Comparison of ENCODE assay signal across 21 cellular contexts in genomic region chr10:29081971-29082699, GRCh38.
DNase-seq lines count a peak whose midpoint lies in the region; FAIRE-seq and TF ChIP-seq lines count a peak whose summit lies in the region.
"Had no signal": no experiment of that assay in that cellular context is flagged by ENCODE, and none has a peak within 500 bp of the region (broad histone marks: within the 10 kb centered on the region; RNA-seq: fewer than 3 reads in every experiment).

No MANE protein-coding gene starts in this region.

- FAIRE-seq in GM12892 (lab: Jason Lieb, UNC): no peak
- FAIRE-seq: GM12891 had no signal

- in situ Hi-C loops in KBM-7 (cut with MboI; ENCODE audit: low pct_unique_long_range_greater_than_20kb, low sequenced_read_pairs): no loop called here

- TF ChIP-seq POLR2A in GM12892 (IDR thresholded peaks at IDR 0.05; ENCODE audit: low read depth, low read length): no peak

- peak; percentile 15 for DNase-seq in DMS79 treated with DMSO at 0.1 percent for 48 hours (lab: John Stamatoyannopoulos, UW)
- peak; percentile 27 for DNase-seq in SW480 (ENCODE audit: low spot score)
- DNase-seq in hypothalamus (lab: John Stamatoyannopoulos, UW): peak in 44 of 51 donors; percentile 1 to 88 (median 50)
- peak; percentile 45 for DNase-seq in pons (ENCODE audit: low spot score)
- no peak for DNase-seq in NK-92 treated with Interleukin-12 subunit alpha and Interleukin-12 subunit beta, amount 100 ng/mL, for 24 hours (lab: John Stamatoyannopoulos, UW)
- no peak for DNase-seq in KBM-7
- DNase-seq in GM12892 (ENCODE audit: insufficient read length): no peak
- DNase-seq in NCI-H2171 (lab: John Stamatoyannopoulos, UW): no peak
- DNase-seq: activated CD4-positive, alpha-beta T cell treated with anti-CD3 and anti-CD28 coated beads for 48 hours; activated effector memory CD4-positive, alpha-beta T cell treated with Interleukin-2 at 50 U/mL for 16 hours; CD4-positive, alpha-beta T cell; DMS153; effector CD8-positive, alpha-beta T cell; lower lobe of right lung; naive thymus-derived CD4-positive, alpha-beta T cell; NCI-H187 treated with DMSO at 0.1 percent for 48 hours; NCI-H510A treated with DMSO at 0.1 percent for 48 hours; psoas muscle; spleen; SW 1271 had no signal

Comparison
In these comparisons a context has a peak if more than half of its experiments do, and no peak if none do; other contexts are left out.
1. DNase-seq: peak in DMS79 treated with DMSO at 0.1 percent for 48 hours (single experiment), SW480 (single experiment), hypothalamus (44 of 51) and pons (single experiment); none in NK-92 treated with Interleukin-12 subunit alpha and Interleukin-12 subunit beta, amount 100 ng/mL, for 24 hours (single experiment), KBM-7 (single experiment), GM12892 (single experiment) and NCI-H2171 (single experiment).